ENCODE assay signal across 14 cellular contexts in the genomic region with DNA sequence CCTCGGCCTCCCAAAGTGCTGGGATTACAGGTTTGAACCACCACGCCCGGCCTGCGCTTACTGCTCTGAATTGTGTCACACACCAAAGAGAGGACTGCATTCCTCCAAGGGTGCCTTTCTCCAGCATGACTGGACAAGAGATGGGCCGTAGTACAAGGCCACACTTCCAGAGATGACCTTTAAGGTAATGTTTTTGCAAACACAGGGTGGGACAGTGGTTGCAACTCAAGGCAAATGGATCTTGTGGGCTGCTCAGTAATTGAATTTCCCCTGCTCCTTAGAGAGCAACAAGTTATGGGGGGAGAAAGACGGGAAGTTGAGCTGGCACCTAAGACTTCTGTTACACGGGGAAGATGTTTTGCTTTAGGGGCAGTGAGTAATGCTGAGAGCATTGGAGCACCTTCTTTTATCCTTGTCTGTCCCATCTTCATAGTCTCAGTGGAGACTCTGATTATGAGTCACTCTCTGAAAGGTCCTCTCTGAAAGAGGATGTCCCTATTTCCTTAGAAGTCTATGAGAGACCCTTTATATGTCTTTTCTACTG.
DNase-seq lines count a peak whose midpoint lies in the region.
"Had no signal": no experiment of that assay in that cellular context is flagged by ENCODE, and none has a peak within 500 bp of the region (broad histone marks: within the 10 kb centered on the region; RNA-seq: fewer than 3 reads in every experiment).

No MANE protein-coding gene starts in this region.

- in situ Hi-C loops in ACHN (cut with HindIII; ENCODE audit: low pct_ligation_motif_present, low pct_unique_long_range_greater_than_20kb, low sequenced_read_pairs) = no loop called here

- H4K8ac ChIP-seq in neuronal stem cell (ENCODE audit: low read depth, low read length) = no peak overlapping the region

- no peak overlapping the region for H2BK5ac ChIP-seq in neuronal stem cell (ENCODE audit: low read length)

- H4K91ac ChIP-seq in neuronal stem cell (ENCODE audit: low read depth, low read length, poor library complexity) = no peak overlapping the region

- H3K79me1 ChIP-seq in neuronal stem cell (ENCODE audit: low read depth, low read length) = no peaks in the 10 kb centered on the region

- DNase-seq in ELR (ENCODE audit: low read depth) (peak; percentile 95), MV-4-11 (lab: John Stamatoyannopoulos, UW) (peak; percentile 14), dermis blood vessel endothelial cell (peak; percentile 24), neuronal stem cell (ENCODE audit: low spot score) (no peak), ACHN (no peak), DMS 273 (lab: John Stamatoyannopoulos, UW; ENCODE audit: unreplicated experiment) (no peak), NCI-H1930 (lab: John Stamatoyannopoulos, UW) (no peak)
- DNase-seq in activated naive CD4-positive, alpha-beta T cell treated with anti-CD3 and anti-CD28 coated beads, Interleukin-2, amount 50 U/mL, for 16 hours = no peak
- DNase-seq: activated CD8-positive, alpha-beta memory T cell treated with anti-CD3 and anti-CD28 coated beads, Interleukin-2, amount 10 ng/mL, durations not matched to agents 7 days and 5 days; activated naive CD8-positive, alpha-beta T cell treated with anti-CD3 and anti-CD28 coated beads for 36 hours; CD4-positive, alpha-beta memory T cell; NCI-H1105 treated with DMSO at 0.1 percent for 48 hours; NCI-H526 had no signal

- H3K4me1 ChIP-seq in neuronal stem cell (ENCODE audit: control insufficient read depth in 2 of 2, insufficient read depth in 1 of 2, low read depth in 1 of 2, low read length in 2 of 2) = no peaks in the 10 kb centered on the region
- H3K4me1 ChIP-seq: right atrium auricular region had no signal

- no peak overlapping the region for H3K18ac ChIP-seq in neuronal stem cell (ENCODE audit: low read length)

- no peak overlapping the region for H3K23ac ChIP-seq in neuronal stem cell (ENCODE audit: low read depth, low read length, poor library complexity)

- no peak overlapping the region for H3K4me3 ChIP-seq in neuronal stem cell (ENCODE audit: low read length in 2 of 2)
- H3K4me3 ChIP-seq: right atrium auricular region had no signal

- H3K36me3 ChIP-seq in neuronal stem cell (replicated peaks in 1 of 2; ENCODE audit: control insufficient read depth in 2 of 2, insufficient read depth in 2 of 2, low read length in 2 of 2) = no peaks in the 10 kb centered on the region
- H3K36me3 ChIP-seq: right atrium auricular region had no signal

- H2AK5ac ChIP-seq in neuronal stem cell (ENCODE audit: low read depth, low read length) = peak overlapping the region; percentile 62

- H2BK120ac ChIP-seq in neuronal stem cell (ENCODE audit: low read depth, low read length) = no peak overlapping the region

- H3K9me3 ChIP-seq in neuronal stem cell (replicated peaks in 1 of 2; ENCODE audit: control insufficient read depth in 2 of 2, insufficient read depth in 1 of 2, low read depth in 1 of 2, low read length in 2 of 2) = peaks cover 6 to 8% of the 10 kb centered on the region in 2 donors
- H3K9me3 ChIP-seq: right atrium auricular region had no signal

- no peak overlapping the region for H3K4ac ChIP-seq in neuronal stem cell (ENCODE audit: low read length)

- H2BK15ac ChIP-seq in neuronal stem cell (ENCODE audit: low read length) = no peak overlapping the region

- H3K27me3 ChIP-seq in neuronal stem cell (ENCODE audit: control insufficient read depth in 3 of 3, insufficient read depth in 3 of 3, low read depth in 1 of 3, low read length in 3 of 3) = no peaks in the 10 kb centered on the region
- H3K27me3 ChIP-seq: right atrium auricular region had no signal

- no peak overlapping the region for H3K4me2 ChIP-seq in neuronal stem cell (ENCODE audit: insufficient read depth, low read length, poor library complexity, severe bottlenecking)

- WGBS in neuronal stem cell (ENCODE audit: extremely low coverage in 2 of 2, insufficient read length in 2 of 2, insufficient replicate concordance in 1 of 2), 2 donors = no CpG with 5 or more reads among the region's 7 CpGs

- no peak overlapping the region for H3K27ac ChIP-seq in neuronal stem cell (replicated peaks; ENCODE audit: low read length)
- H3K27ac ChIP-seq: right atrium auricular region had no signal

- H3K9ac ChIP-seq in neuronal stem cell (ENCODE audit: low read depth, low read length, poor library complexity) = no peak overlapping the region

- H2BK12ac ChIP-seq in neuronal stem cell (ENCODE audit: low read length) = no peak overlapping the region

- H2AFZ ChIP-seq in neuronal stem cell (ENCODE audit: low read length) = no peak overlapping the region

- no peak overlapping the region for H3K14ac ChIP-seq in neuronal stem cell (ENCODE audit: low read length)

Comparison
In these comparisons a context has a peak if more than half of its experiments do, and no peak if none do; other contexts are left out.
1. DNase-seq: peak in ELR (single experiment), MV-4-11 (single experiment) and dermis blood vessel endothelial cell (single experiment); none in neuronal stem cell (single experiment), ACHN (single experiment), DMS 273 (single experiment), activated naive CD4-positive, alpha-beta T cell treated with anti-CD3 and anti-CD28 coated beads, Interleukin-2, amount 50 U/mL, for 16 hours (single experiment) and NCI-H1930 (0 of 2).